In genomic region chr1:173507847-173508209, GRCh38 we compare ENCODE assay signal across 14 cellular contexts. TPM values are rescaled to one million over a fixed set of nuclear protein-coding genes. Genes with fewer than 3 reads are reported as not detected.
DNase-seq lines count a peak whose midpoint lies in the region; ATAC-seq, FAIRE-seq and TF ChIP-seq lines count a peak whose summit lies in the region.
"Had no signal": no experiment of that assay in that cellular context is flagged by ENCODE, and none has a peak within 500 bp of the region (broad histone marks: within the 10 kb centered on the region; RNA-seq: fewer than 3 reads in every experiment).

No MANE protein-coding gene starts in this region.

- H3K9me3 Mint-ChIP-seq in GM23338 = no peaks in the 10 kb centered on the region
- H3K9me3 Mint-ChIP-seq: activated T-cell treated with anti-CD3 and anti-CD28 coated beads, Interleukin-2, amount 50 U/mL, for 4 hours had no signal

- H2AFZ ChIP-seq in GM23338 = no peak overlapping the region; the same call in 1 of the 2 replicates
- no peak overlapping the region for H2AFZ ChIP-seq in trophoblast cell (ENCODE audit: insufficient read depth, low read length, poor library complexity)

- H3K4me1 ChIP-seq in GM23338 (ENCODE audit: insufficient read depth) (peaks cover 17% of the 10 kb centered on the region), trophoblast cell (ENCODE audit: control insufficient read depth in 1 of 2, insufficient read depth in 2 of 2, low read length in 2 of 2) (peaks cover 0 to 3% of the 10 kb centered on the region in 2 experiments)

- no peaks in the 10 kb centered on the region for H4K20me1 ChIP-seq in GM23338 (replicated peaks; ENCODE audit: insufficient read depth)

- H3K9me2 ChIP-seq in GM23338 (ENCODE audit: insufficient read depth) = peaks cover 3% of the 10 kb centered on the region; the same call in 1 of the 2 replicates

- H3K4me3 ChIP-seq in GM23338 (no peak overlapping the region), trophoblast cell (ENCODE audit: low read depth, low read length) (no peak overlapping the region)

- no peak overlapping the region for H3K18ac ChIP-seq in trophoblast cell (ENCODE audit: low read length)

- H3K27me3 ChIP-seq in GM23338 (ENCODE audit: insufficient read depth) (no peaks in the 10 kb centered on the region), trophoblast cell (ENCODE audit: insufficient read depth, low read length) (no peaks in the 10 kb centered on the region)

- H3K79me2 ChIP-seq in GM23338 (replicated peaks; ENCODE audit: insufficient read depth) = no peaks in the 10 kb centered on the region
- no peaks in the 10 kb centered on the region for H3K79me2 ChIP-seq in trophoblast cell (ENCODE audit: control insufficient read depth, insufficient read depth, low read length, poor library complexity)

- peaks cover 21% of the 10 kb centered on the region for H3K4me1 Mint-ChIP-seq in GM23338
- H3K4me1 Mint-ChIP-seq: B cell had no signal

- H3K36me3 Mint-ChIP-seq in GM23338 (ENCODE audit: low read depth) = no peaks in the 10 kb centered on the region

- H4K12ac ChIP-seq in trophoblast cell (ENCODE audit: low read depth, low read length) = no peak overlapping the region

- no peaks in the 10 kb centered on the region for H3K79me1 ChIP-seq in trophoblast cell (ENCODE audit: low read length)

- H3K9ac ChIP-seq in trophoblast cell (ENCODE audit: low read length) = no peak overlapping the region

- H3K4me2 ChIP-seq in GM23338 = peak overlapping the region; percentile 39
- H3K4me2 ChIP-seq in trophoblast cell (ENCODE audit: low read length) = no peak overlapping the region

- DNase-seq in GM23338 (ENCODE audit: low spot score) = peak; percentile 11
- DNase-seq in RCC 7860 (ENCODE audit: low spot score) = peak; percentile 71
- peak; percentile 53 for DNase-seq in glomerular visceral epithelial cell (ENCODE audit: extremely low spot score)
- peak; percentile 87 to 94 for DNase-seq in trophoblast cell
- no peak for DNase-seq in mesenteric fat pad (ENCODE audit: low spot score)
- no peak for DNase-seq in GM03348 (ENCODE audit: low spot score)
- DNase-seq in cardiac septum (ENCODE audit: low spot score) = no peak
- DNase-seq: activated T-cell treated with anti-CD3 and anti-CD28 coated beads, Interleukin-2, amount 50 U/mL, for 4 hours; NCI-H1105 treated with DMSO at 0.1 percent for 48 hours; NCI-H524 treated with DMSO at 0.1 percent for 48 hours; small intestine had no signal

- H3K27ac Mint-ChIP-seq in GM23338 = peak overlapping the region; percentile 92
- H3K27ac Mint-ChIP-seq: B cell had no signal

- H3K23ac ChIP-seq in trophoblast cell (ENCODE audit: low read length) = no peak overlapping the region

- peak; percentile 81 for FAIRE-seq in RCC 7860 (lab: Jason Lieb, UNC)
- FAIRE-seq: small intestine had no signal

- H2BK120ac ChIP-seq in trophoblast cell (ENCODE audit: insufficient read depth, low read length, poor library complexity) = no peak overlapping the region

- intact Hi-C loops in cardiac septum (cut with DNase I) = no loop called here

- H3K36me3 ChIP-seq in GM23338 (ENCODE audit: insufficient read depth) (no peaks in the 10 kb centered on the region), trophoblast cell (ENCODE audit: control insufficient read depth in 1 of 2, insufficient read depth in 2 of 2, low read length in 2 of 2) (no peaks in the 10 kb centered on the region)

- H3K27me3 Mint-ChIP-seq in GM23338 (ENCODE audit: insufficient read depth, low read depth, poor library complexity) = peaks cover 2% of the 10 kb centered on the region
- H3K27me3 Mint-ChIP-seq: B cell had no signal

- no peak overlapping the region for H4K8ac ChIP-seq in trophoblast cell (ENCODE audit: low read depth, low read length)

- WGBS in trophoblast cell (ENCODE audit: extremely low coverage, insufficient coverage, insufficient read length) = no CpG with 5 or more reads among the region's 3 CpGs

- no peaks in the 10 kb centered on the region for H3F3A ChIP-seq in GM23338 (replicated peaks; ENCODE audit: low read depth)

- H3K4me3 Mint-ChIP-seq in GM23338 = no peak overlapping the region
- H3K4me3 Mint-ChIP-seq: activated T-cell treated with anti-CD3 and anti-CD28 coated beads, Interleukin-2, amount 50 U/mL, for 4 hours; B cell had no signal

- peak; percentile 66 for ATAC-seq in GM23338
- no peak for ATAC-seq in HG03469 (IDR thresholded peaks at IDR 0.05; ENCODE audit: unreplicated experiment)
- ATAC-seq: activated CD4-positive, CD25-positive, alpha-beta regulatory T cell treated with anti-CD3 and anti-CD28 coated beads, Interleukin-2, amount 50 U/mL, for 24 hours; activated T-cell treated with anti-CD3 and anti-CD28 coated beads, Interleukin-2, amount 50 U/mL, for 4 hours had no signal

- no peak overlapping the region for H4K91ac ChIP-seq in trophoblast cell (ENCODE audit: low read depth, low read length)

- no peak overlapping the region for H3K4ac ChIP-seq in trophoblast cell (ENCODE audit: low read depth, low read length)

- no peaks in the 10 kb centered on the region for H3K9me3 ChIP-seq in trophoblast cell (ENCODE audit: insufficient read depth, low read depth, low read length)

- no peak for TF ChIP-seq CTCF in GM23338 (conservative IDR thresholded peaks at IDR 0.05; ENCODE audit: low read depth in 2 of 2)

- H3K14ac ChIP-seq in trophoblast cell (ENCODE audit: low read length) = no peak overlapping the region

- H3K27ac ChIP-seq in GM23338 (ENCODE audit: low read depth) (no peak overlapping the region), trophoblast cell (ENCODE audit: low read depth, low read length) (no peak overlapping the region)

- no peak overlapping the region for H2AK5ac ChIP-seq in trophoblast cell (ENCODE audit: low read length)

- no peak overlapping the region for H2BK5ac ChIP-seq in trophoblast cell (ENCODE audit: low read depth, low read length, poor library complexity)

- no peak overlapping the region for H2BK12ac ChIP-seq in trophoblast cell (ENCODE audit: low read length)

TF ChIP-seq in GM23338, 12 proteins besides CTCF, POLR2A, EP300 and RAD21:
- TF ChIP-seq NANOG (IDR thresholded peaks at IDR 0.05; ENCODE audit: borderline replicate concordance) (no peak), POLR2AphosphoS5 (IDR thresholded peaks at IDR 0.05; ENCODE audit: low read depth) (no peak), JUNB (IDR thresholded peaks at IDR 0.05; ENCODE audit: unreplicated experiment) (no peak), ZNF114 (CRISPR knock-in tag; IDR thresholded peaks at IDR 0.05) (no peak), STAT1 (IDR thresholded peaks at IDR 0.05; ENCODE audit: unreplicated experiment) (no peak), ZNF331 (CRISPR knock-in tag; IDR thresholded peaks at IDR 0.05; ENCODE audit: low read depth) (no peak), EZH2 (IDR thresholded peaks at IDR 0.05; ENCODE audit: low read depth, unreplicated experiment) (no peak)
- TF ChIP-seq, protein P1, sequence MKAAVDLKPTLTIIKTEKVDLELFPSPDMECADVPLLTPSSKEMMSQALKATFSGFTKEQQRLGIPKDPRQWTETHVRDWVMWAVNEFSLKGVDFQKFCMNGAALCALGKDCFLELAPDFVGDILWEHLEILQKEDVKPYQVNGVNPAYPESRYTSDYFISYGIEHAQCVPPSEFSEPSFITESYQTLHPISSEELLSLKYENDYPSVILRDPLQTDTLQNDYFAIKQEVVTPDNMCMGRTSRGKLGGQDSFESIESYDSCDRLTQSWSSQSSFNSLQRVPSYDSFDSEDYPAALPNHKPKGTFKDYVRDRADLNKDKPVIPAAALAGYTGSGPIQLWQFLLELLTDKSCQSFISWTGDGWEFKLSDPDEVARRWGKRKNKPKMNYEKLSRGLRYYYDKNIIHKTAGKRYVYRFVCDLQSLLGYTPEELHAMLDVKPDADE (IDR thresholded peaks at IDR 0.05) = no peak
TF ChIP-seq in GM23338: peak in this region for 0.

RNA-seq across cellular contexts. Expression of gene PRDX6, which starts 30.7 kb away (rescaled TPM):
- total RNA-seq in GM23338 (2014; rRNA removed; shearing (Covaris generic)) = 448 and 516 TPM in 2 replicates
- polyA plus RNA-seq in GM23338 (2016; fragmentation: Nextera tagmentation; extraction: Ambion mirVana) = 726 and 746 TPM in 2 replicates
- 297 and 312 TPM in 2 replicates for polyA plus RNA-seq in trophoblast cell (2013)
- total RNA-seq in mesenteric fat pad (873 TPM), cardiac septum (254 TPM)

Comparison
In these comparisons a context has a peak if more than half of its experiments do, and no peak if none do; other contexts are left out.
1. DNase-seq: peak in GM23338 (single experiment), RCC 7860 (single experiment), glomerular visceral epithelial cell (single experiment) and trophoblast cell (2 of 2); none in mesenteric fat pad (single experiment), GM03348 (single experiment) and cardiac septum (single experiment).